8 cellular contexts compared by ENCODE assay signal in the genomic region with DNA sequence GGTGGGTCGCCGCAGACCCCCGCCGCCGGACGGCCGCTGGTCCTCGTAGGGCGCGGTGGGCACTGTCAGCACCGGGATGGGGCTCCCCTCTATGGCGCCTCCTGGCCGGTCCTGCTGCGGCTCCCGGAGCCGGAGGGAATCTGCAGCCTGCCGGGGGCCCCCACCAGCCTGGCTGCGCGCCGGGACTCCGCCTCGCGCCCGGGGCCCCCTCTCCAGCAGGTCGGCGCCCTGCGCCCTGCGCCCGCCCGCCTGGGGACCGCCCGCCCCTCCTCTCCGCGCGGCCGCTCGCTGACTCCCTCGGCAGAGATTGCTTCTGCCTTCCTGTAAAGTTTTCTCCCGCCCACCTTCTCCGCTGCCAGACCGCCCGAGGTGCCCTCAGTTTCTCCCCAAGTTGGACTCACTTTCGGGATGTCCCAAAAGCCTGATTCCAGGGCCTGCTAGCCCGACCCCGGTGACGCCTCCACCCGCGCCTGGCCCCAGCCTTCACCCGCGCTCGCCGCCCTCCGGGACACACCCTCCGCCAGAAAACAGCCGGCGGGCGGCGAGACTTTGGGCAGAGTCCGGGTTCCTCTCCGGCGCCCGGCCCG. TPM values are rescaled to one million over a fixed set of nuclear protein-coding genes. Genes with fewer than 3 reads are reported as not detected.
A peak's percentile ranks its signal among the peaks of the same experiment; 100 is the strongest.
DNase-seq lines count a peak whose midpoint lies in the region; ATAC-seq and TF ChIP-seq lines count a peak whose summit lies in the region.
"Not testable (repeated sequence)": the region's sequence is repeated elsewhere in the genome, so short reads cannot be mapped to it uniquely, and the experiment has no call there.

No MANE protein-coding gene starts in this region.

- POLR2A ChIA-PET in BJ (lab: Charles Lee); activated naive CD8-positive, alpha-beta T cell treated with anti-CD3 and anti-CD28 coated beads, Interleukin-2, amount 10 ng/mL, durations not matched to agents 7 days and 5 days (lab: Charles Lee): not testable (repeated sequence)

- not testable (repeated sequence) for TF ChIP-seq CTCF in BJ (IDR thresholded peaks at IDR 0.05; ENCODE audit: insufficient read depth, low read depth, low read length); fibroblast of villous mesenchyme (IDR thresholded peaks at IDR 0.05; ENCODE audit: insufficient read depth, low read depth, low read length)

- H3K27me3 ChIP-seq in BJ (ENCODE audit: control insufficient read depth, insufficient read depth, low read length) = not testable (repeated sequence)

- H3K9me3 Mint-ChIP-seq in activated naive CD8-positive, alpha-beta T cell treated with anti-CD3 and anti-CD28 coated beads, Interleukin-2, amount 10 ng/mL, durations not matched to agents 7 days and 5 days; memory B cell: not testable (repeated sequence)

- peaks cover 39% of the 10 kb centered on the region for H3K27me3 Mint-ChIP-seq in activated naive CD8-positive, alpha-beta T cell treated with anti-CD3 and anti-CD28 coated beads, Interleukin-2, amount 10 ng/mL, durations not matched to agents 7 days and 5 days
- H3K27me3 Mint-ChIP-seq in memory B cell = peaks cover 14% of the 10 kb centered on the region

- H3K4me3 Mint-ChIP-seq in activated naive CD8-positive, alpha-beta T cell treated with anti-CD3 and anti-CD28 coated beads, Interleukin-2, amount 10 ng/mL, durations not matched to agents 7 days and 5 days = peak overlapping the region; percentile 84
- peak overlapping the region; percentile 80 for H3K4me3 Mint-ChIP-seq in memory B cell

- H3K36me3 ChIP-seq in BJ (ENCODE audit: control insufficient read depth, insufficient read depth, low read length) = not testable (repeated sequence)

- not testable (repeated sequence) for H3K36me3 Mint-ChIP-seq in activated naive CD8-positive, alpha-beta T cell treated with anti-CD3 and anti-CD28 coated beads, Interleukin-2, amount 10 ng/mL, durations not matched to agents 7 days and 5 days; memory B cell

- not testable (repeated sequence) for H3K27ac Mint-ChIP-seq in activated naive CD8-positive, alpha-beta T cell treated with anti-CD3 and anti-CD28 coated beads, Interleukin-2, amount 10 ng/mL, durations not matched to agents 7 days and 5 days; memory B cell

- not testable (repeated sequence) for DNase-seq in BJ (ENCODE audit: low read depth)
- peak; percentile 43 for DNase-seq in RPMI7951 (ENCODE audit: low read depth)
- peak; percentile 54 for DNase-seq in activated naive CD8-positive, alpha-beta T cell treated with anti-CD3 and anti-CD28 coated beads, Interleukin-2, amount 10 ng/mL, durations not matched to agents 7 days and 5 days
- peak; percentile 38 for DNase-seq in fibroblast of villous mesenchyme (ENCODE audit: low read depth)
- peak in 1 of 2 donors; percentile 36 for DNase-seq in memory B cell (ENCODE audit: low spot score in 2 of 2)
- DNase-seq in stimulated activated CD4-positive, alpha-beta T cell treated with anti-CD3 and anti-CD28 coated beads, Interleukin-12 subunit alpha, Interleukin-12 subunit beta, amount 100 ng/mL, for 4 hours = peak; percentile 2

- CTCF ChIA-PET in BJ (lab: Yijun Ruan, JAX) = not testable (repeated sequence)

- not testable (repeated sequence) for H3K4me1 Mint-ChIP-seq in activated naive CD8-positive, alpha-beta T cell treated with anti-CD3 and anti-CD28 coated beads, Interleukin-2, amount 10 ng/mL, durations not matched to agents 7 days and 5 days; memory B cell

- H3K4me3 ChIP-seq in BJ (ENCODE audit: low read depth, low read length) (peak overlapping the region; percentile 48), fibroblast of villous mesenchyme (ENCODE audit: low read depth, low read length) (peak overlapping the region; percentile 68)

- ATAC-seq in GM19351 (IDR thresholded peaks at IDR 0.05; ENCODE audit: unreplicated experiment) (peak; percentile 78), HG02973 (IDR thresholded peaks at IDR 0.05; ENCODE audit: unreplicated experiment) (peak; percentile 48), memory B cell (ENCODE audit: low read depth) (peak; percentile 75)
- peak; percentile 66 for ATAC-seq in activated naive CD8-positive, alpha-beta T cell treated with anti-CD3 and anti-CD28 coated beads, Interleukin-2, amount 10 ng/mL, durations not matched to agents 7 days and 5 days (ENCODE audit: low read depth)

RNA-seq across cellular contexts. Expression of a gene that starts 54.0 kb away (rescaled TPM):
- polyA plus RNA-seq in BJ (2011; rRNA removed) = not detected in 2 replicates
- not detected in 2 replicates for polyA minus RNA-seq in BJ (2011; rRNA and poly(A)+ RNA removed)
- total RNA-seq in RPMI7951 (2014; rRNA removed; shearing (Covaris generic)) = not detected in 2 replicates
- total RNA-seq in activated naive CD8-positive, alpha-beta T cell treated with anti-CD3 and anti-CD28 coated beads, Interleukin-2, amount 10 ng/mL, durations not matched to agents 7 days and 5 days = under 1 TPM in 1 of 2 experiments, not detected in 1; 0.28 TPM
- under 0.01 TPM in 1 of 2 replicates, not detected in the other for total RNA-seq in fibroblast of villous mesenchyme
